In the genomic region with DNA sequence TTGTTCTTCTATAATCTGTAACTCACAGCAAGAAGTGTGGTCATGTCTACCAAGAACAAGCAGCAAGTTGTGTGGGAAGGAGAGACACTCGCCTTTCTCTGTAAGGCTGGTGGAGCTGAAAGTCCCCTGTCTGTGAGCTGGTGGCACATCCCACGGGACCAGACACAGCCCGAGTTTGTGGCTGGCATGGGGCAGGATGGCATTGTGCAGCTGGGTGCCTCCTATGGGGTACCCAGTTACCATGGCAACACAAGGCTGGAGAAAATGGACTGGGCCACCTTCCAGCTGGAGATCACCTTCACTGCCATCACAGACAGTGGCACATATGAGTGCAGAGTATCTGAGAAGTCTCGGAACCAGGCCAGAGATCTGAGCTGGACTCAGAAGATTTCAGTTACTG, we compare ENCODE assay signal across 20 cellular contexts. TPM values are rescaled to one million over a fixed set of nuclear protein-coding genes. Genes with fewer than 3 reads are reported as not detected.
A peak's percentile ranks its signal among the peaks of the same experiment; 100 is the strongest.
DNase-seq lines count a peak whose midpoint lies in the region; ATAC-seq and TF ChIP-seq lines count a peak whose summit lies in the region.
"Had no signal": no experiment of that assay in that cellular context is flagged by ENCODE, and none has a peak within 500 bp of the region (broad histone marks: within the 10 kb centered on the region; RNA-seq: fewer than 3 reads in every experiment).

No MANE protein-coding gene starts in this region.

- ATAC-seq in HG02678 (IDR thresholded peaks at IDR 0.05; ENCODE audit: unreplicated experiment) (peak; percentile 23), HG03354 (IDR thresholded peaks at IDR 0.05; ENCODE audit: poor library complexity, severe bottlenecking, unreplicated experiment) (no peak)
- ATAC-seq: mucosa of descending colon, WTC11 had no signal

- H3K9me3 ChIP-seq in left ventricle myocardium inferior (replicated peaks) (no peaks in the 10 kb centered on the region), right atrium auricular region (no peaks in the 10 kb centered on the region), SJCRH30 (replicated peaks) (no peaks in the 10 kb centered on the region), esophagus muscularis mucosa (no peaks in the 10 kb centered on the region)
- H3K9me3 ChIP-seq: HAP-1, mucosa of descending colon, vagina had no signal

- intact Hi-C loops in left ventricle myocardium inferior (cut with micrococcal nuclease) (no loop called here), esophagus muscularis mucosa (cut with DNase I) (no loop called here)

- TF ChIP-seq EP300 in esophagus muscularis mucosa (IDR thresholded peaks at IDR 0.05), result no peak

- TF ChIP-seq CTCF in left ventricle myocardium inferior (IDR thresholded peaks at IDR 0.05; ENCODE audit: borderline replicate concordance) (no peak), right atrium auricular region (IDR thresholded peaks at IDR 0.05) (no peak), esophagus muscularis mucosa (IDR thresholded peaks at IDR 0.05) (no peak)

- peaks cover 9% of the 10 kb centered on the region for H3K4me1 ChIP-seq in left ventricle myocardium inferior
- peaks cover 0 to 11% of the 10 kb centered on the region in 2 donors for H3K4me1 ChIP-seq in right atrium auricular region
- H3K4me1 ChIP-seq in SJCRH30, result peaks cover 13% of the 10 kb centered on the region
- H3K4me1 ChIP-seq in esophagus muscularis mucosa, result no peaks in the 10 kb centered on the region
- H3K4me1 ChIP-seq: parathyroid adenoma, vagina had no signal

- H3K27me3 ChIP-seq in left ventricle myocardium inferior (ENCODE audit: low read depth) (no peaks in the 10 kb centered on the region), right atrium auricular region (no peaks in the 10 kb centered on the region), SJCRH30 (no peaks in the 10 kb centered on the region), esophagus muscularis mucosa (no peaks in the 10 kb centered on the region)
- H3K27me3 ChIP-seq: vagina had no signal

- 77% methylated on average over 4 of the region's 4 CpGs for WGBS in esophagus muscularis mucosa

- H3K4me3 ChIP-seq in left ventricle myocardium inferior (no peak overlapping the region), right atrium auricular region (no peak overlapping the region), SJCRH30 (no peak overlapping the region), esophagus muscularis mucosa (no peak overlapping the region)
- H3K4me3 ChIP-seq: HAP-1, mucosa of descending colon, vagina had no signal

- DNase-seq in left ventricle myocardium inferior, result no peak
- no peak for DNase-seq in right atrium auricular region (ENCODE audit: low spot score)
- DNase-seq in SJCRH30, result no peak
- DNase-seq in superior temporal gyrus (ENCODE audit: extremely low spot score), result peak; percentile 28
- DNase-seq in esophagus muscularis mucosa (ENCODE audit: extremely low spot score), result no peak
- DNase-seq: activated CD4-positive, alpha-beta T cell treated with anti-CD3 and anti-CD28 coated beads, Interleukin-2, amount 50 U/mL, for 4 hours; activated naive CD8-positive, alpha-beta T cell treated with anti-CD3 and anti-CD28 coated beads, Interleukin-2, amount 10 ng/mL, durations not matched to agents 7 days and 5 days; central memory CD4-positive, alpha-beta T cell; mucosa of descending colon; NCI-H1436 treated with DMSO at 0.1 percent for 48 hours; stimulated activated CD8-positive, alpha-beta memory T cell treated with anti-CD3 and anti-CD28 coated beads, Interleukin-4, amount 100 ng/mL, for 48 hours; T-helper 9 cell had no signal

- H3K36me3 ChIP-seq in left ventricle myocardium inferior (no peaks in the 10 kb centered on the region), right atrium auricular region (no peaks in the 10 kb centered on the region), SJCRH30 (no peaks in the 10 kb centered on the region), esophagus muscularis mucosa (no peaks in the 10 kb centered on the region)
- H3K36me3 ChIP-seq: HAP-1, vagina had no signal

- no peak for TF ChIP-seq POLR2A in esophagus muscularis mucosa (IDR thresholded peaks at IDR 0.05; ENCODE audit: low read depth)

- peak overlapping the region; percentile 53 for H3K27ac ChIP-seq in left ventricle myocardium inferior (replicated peaks)
- H3K27ac ChIP-seq in right atrium auricular region, result no peak overlapping the region
- H3K27ac ChIP-seq in SJCRH30, result peak overlapping the region; percentile 59
- H3K27ac ChIP-seq in esophagus muscularis mucosa (replicated peaks in 1 of 4), result no peak overlapping the region
- H3K27ac ChIP-seq: parathyroid adenoma, vagina had no signal

RNA-seq across cellular contexts. Expression of a gene that starts 15.5 kb away (rescaled TPM):
- 0.74 TPM for total RNA-seq in left ventricle myocardium inferior
- 1 to 10 TPM in 1 of 2 donors, under 1 TPM in 1; 0.11 to 1.3 TPM for total RNA-seq in right atrium auricular region
- total RNA-seq in SJCRH30 (2014; rRNA removed; shearing (Covaris generic)), result 1.7 and 2.3 TPM in 2 replicates
- 1 to 10 TPM in 2 of 4 donors, under 1 TPM in 2; 0.26 to 1.5 (median 0.87) TPM for total RNA-seq in esophagus muscularis mucosa
- total RNA-seq: fibroblast of lung, OCI-LY7 had no signal

RNA-seq across cellular contexts. Expression of a gene that starts 43.1 kb away (rescaled TPM):
- 6.4 TPM for total RNA-seq in left ventricle myocardium inferior
- 1 to 10 TPM; 6.9 to 9.0 TPM for total RNA-seq in right atrium auricular region
- 58.4 and 61.3 TPM in 2 replicates for total RNA-seq in SJCRH30 (2014; rRNA removed; shearing (Covaris generic))
- total RNA-seq in esophagus muscularis mucosa, result 10 to 100 TPM in 2 of 4 donors, 1 to 10 TPM in 2; 6.6 to 12.8 (median 9.0) TPM

Comparison
In these comparisons a context has a peak if more than half of its experiments do, and no peak if none do; other contexts are left out.
1. H3K27ac ChIP-seq: peak in left ventricle myocardium inferior (single experiment) and SJCRH30 (single experiment); none in right atrium auricular region (0 of 2) and esophagus muscularis mucosa (0 of 4).